8 cellular contexts compared by ENCODE assay signal in the genomic region with DNA sequence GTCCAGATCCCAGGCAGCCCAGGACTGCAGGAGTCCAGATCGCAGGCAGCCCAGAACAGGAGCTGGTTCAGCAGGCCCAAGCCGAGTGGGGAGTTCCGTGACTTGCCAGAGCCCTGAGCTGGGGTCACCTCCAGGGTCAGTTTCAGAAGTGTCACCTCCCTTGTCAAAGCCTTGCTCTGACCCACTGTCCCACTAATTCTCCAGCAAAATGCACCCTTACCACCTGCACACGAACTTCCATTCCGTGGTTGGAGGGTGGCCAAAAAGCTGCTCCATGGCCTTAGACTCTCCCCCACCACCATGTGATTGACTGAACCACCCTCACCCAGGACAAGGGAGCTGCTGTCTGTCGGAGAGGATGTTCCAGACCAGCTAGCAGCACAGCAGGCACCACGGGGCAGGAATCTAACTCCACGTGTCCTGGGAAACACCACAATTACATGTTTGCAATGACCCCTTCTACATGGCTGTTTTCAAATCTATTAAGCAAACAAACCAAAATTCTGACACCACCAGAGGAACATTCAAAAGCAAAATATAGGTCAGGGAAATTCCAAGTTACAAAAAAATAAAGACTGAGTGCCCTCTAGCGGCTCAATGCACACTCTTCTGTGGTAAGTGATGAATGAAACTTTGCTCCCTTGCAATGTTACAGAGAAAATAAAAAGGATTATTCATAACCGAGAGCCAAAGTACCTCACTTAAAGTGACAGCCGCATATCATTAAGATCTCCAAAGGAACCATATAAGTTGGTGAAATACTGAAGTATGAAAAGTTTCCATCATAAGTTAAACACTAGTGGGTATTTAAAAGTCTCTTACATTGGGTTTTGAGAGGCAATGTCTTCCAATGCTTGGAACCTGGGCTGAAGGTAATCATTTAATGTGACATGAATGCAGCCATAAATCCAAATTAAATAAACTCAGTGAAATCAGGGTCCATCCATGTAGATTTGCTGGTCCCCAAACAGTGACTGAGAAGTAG.
DNase-seq lines count a peak whose midpoint lies in the region; ATAC-seq and TF ChIP-seq lines count a peak whose summit lies in the region.

No MANE protein-coding gene starts in this region.

- H3K4me1 Mint-ChIP-seq in stimulated activated memory B cell treated with anti-CD40 and anti-IgM and Interleukin-4, amounts not matched to agents 10 μg/mL and 1 μg/mL and 100 μg/mL, for 72 hours, result peaks cover 6% of the 10 kb centered on the region

- H3K27me3 Mint-ChIP-seq in stimulated activated memory B cell treated with anti-CD40 and anti-IgM and Interleukin-4, amounts not matched to agents 10 μg/mL and 1 μg/mL and 100 μg/mL, for 72 hours, result no peaks in the 10 kb centered on the region

- no peaks in the 10 kb centered on the region for H3K79me2 ChIP-seq in MM.1S (ENCODE audit: low read length)

- no peaks in the 10 kb centered on the region for H3K9me3 Mint-ChIP-seq in stimulated activated memory B cell treated with anti-CD40 and anti-IgM and Interleukin-4, amounts not matched to agents 10 μg/mL and 1 μg/mL and 100 μg/mL, for 72 hours

- no peaks in the 10 kb centered on the region for H3K4me1 ChIP-seq in MM.1S (ENCODE audit: low read length)
- peaks cover 7% of the 10 kb centered on the region for H3K4me1 ChIP-seq in ovary (ENCODE audit: insufficient read depth)

- no peak for TF ChIP-seq EP300 in ovary (IDR thresholded peaks at IDR 0.05)

- peaks cover 8% of the 10 kb centered on the region for H3K36me3 Mint-ChIP-seq in stimulated activated memory B cell treated with anti-CD40 and anti-IgM and Interleukin-4, amounts not matched to agents 10 μg/mL and 1 μg/mL and 100 μg/mL, for 72 hours

- H3K36me3 ChIP-seq in MM.1S (replicated peaks; ENCODE audit: insufficient read depth, low read length) (no peaks in the 10 kb centered on the region), ovary (no peaks in the 10 kb centered on the region)

- no peak overlapping the region for H2AFZ ChIP-seq in MM.1S (ENCODE audit: low read length)

- 22 to 26% (median 23%) methylated on average over 11 of the region's 11 CpGs for WGBS in ovary, 3 donors

- no peak overlapping the region for H3K27ac Mint-ChIP-seq in stimulated activated memory B cell treated with anti-CD40 and anti-IgM and Interleukin-4, amounts not matched to agents 10 μg/mL and 1 μg/mL and 100 μg/mL, for 72 hours

- H3K27ac ChIP-seq in MM.1S (ENCODE audit: low read length) (no peak overlapping the region), ovary (peak overlapping the region in 1 of 2 donors; percentile 53)

- H3K27me3 ChIP-seq in MM.1S (replicated peaks; ENCODE audit: insufficient read depth, low read length) (no peaks in the 10 kb centered on the region), ovary (no peaks in the 10 kb centered on the region)

- no peak for TF ChIP-seq POLR2A in ovary (IDR thresholded peaks at IDR 0.05)

- TF ChIP-seq CTCF in MM.1S (IDR thresholded peaks at IDR 0.05; ENCODE audit: low read length) (peak; percentile 68), foreskin fibroblast (IDR thresholded peaks at IDR 0.05; ENCODE audit: low read depth, low read length) (peak; percentile 72), ovary (IDR thresholded peaks at IDR 0.05) (peak; percentile 61 to 71 (median 66))

- intact Hi-C loops in ovary (cut with DNase I), result loop anchor here in 3 of 4 donors (2.0 to 10.0 kb wide), 4 partner anchors 405 to 1261 kb away; a partner anchor contains a TSS

- no peak overlapping the region for H3K4me2 ChIP-seq in MM.1S (ENCODE audit: low read depth, low read length)

- H3K9me3 ChIP-seq in MM.1S (replicated peaks; ENCODE audit: insufficient read depth, low read length) (no peaks in the 10 kb centered on the region), ovary (no peaks in the 10 kb centered on the region)

- no peaks in the 10 kb centered on the region for H3F3A ChIP-seq in MM.1S (ENCODE audit: insufficient read depth, low read length)

- H3K4me3 Mint-ChIP-seq in stimulated activated memory B cell treated with anti-CD40 and anti-IgM and Interleukin-4, amounts not matched to agents 10 μg/mL and 1 μg/mL and 100 μg/mL, for 72 hours, result no peak overlapping the region

- H3K9me2 ChIP-seq in MM.1S (replicated peaks; ENCODE audit: insufficient read depth, low read length), result no peaks in the 10 kb centered on the region

- H3K4me3 ChIP-seq in MM.1S (ENCODE audit: low read length), result no peak overlapping the region
- H3K4me3 ChIP-seq in foreskin fibroblast (ENCODE audit: low read depth in 1 of 2, low read length in 2 of 2), result no peak overlapping the region
- no peak overlapping the region for H3K4me3 ChIP-seq in ovary

- no peak for ATAC-seq in stimulated activated memory B cell treated with anti-CD40 and anti-IgM and Interleukin-4, amounts not matched to agents 10 μg/mL and 1 μg/mL and 100 μg/mL, for 72 hours

- H3K9ac ChIP-seq in MM.1S (ENCODE audit: low read length), result no peak overlapping the region

- no peaks in the 10 kb centered on the region for H4K20me1 ChIP-seq in MM.1S (ENCODE audit: insufficient read depth, low read length)

- peak; percentile 20 for DNase-seq in SIG-M5 treated with dmso at 0.1 percent for 504 hours (lab: John Stamatoyannopoulos, UW; ENCODE audit: unreplicated experiment)
- DNase-seq in SIG-M5 (lab: John Stamatoyannopoulos, UW), result no peak
- DNase-seq in MM.1S, result peak; percentile 40
- DNase-seq in activated CD8-positive, alpha-beta memory T cell treated with anti-CD3 and anti-CD28 coated beads, Interleukin-2, amount 50 U/mL, for 24 hours (ENCODE audit: extremely low read depth), result peak; percentile 4
- peak; percentile 29 to 72 for DNase-seq in foreskin fibroblast
- DNase-seq in ovary, result peak; percentile 43 to 69 (median 56)
- no peak for DNase-seq in GOT3 (lab: John Stamatoyannopoulos, UW)

Comparison
In these comparisons a context has a peak if more than half of its experiments do, and no peak if none do; other contexts are left out.
1. DNase-seq: peak in SIG-M5 treated with dmso at 0.1 percent for 504 hours (single experiment), MM.1S (single experiment), activated CD8-positive, alpha-beta memory T cell treated with anti-CD3 and anti-CD28 coated beads, Interleukin-2, amount 50 U/mL, for 24 hours (single experiment), foreskin fibroblast (2 of 2) and ovary (5 of 5); none in SIG-M5 (single experiment) and GOT3 (single experiment).
2. Peak in every context shown above with its lines, with median percentiles within 50 percentile points of each other: CTCF ChIP-seq.